In genomic region chr18:57437433-57437781, GRCh38 we compare ENCODE assay signal across 1 cellular context.
TF ChIP-seq lines count a peak whose summit lies in the region.

No MANE protein-coding gene starts in this region.

TF ChIP-seq in H1, 55 proteins besides CTCF, POLR2A, EP300 and RAD21:
- TF ChIP-seq TAF1 (IDR thresholded peaks at IDR 0.05; ENCODE audit: low read depth, low read length) (no peak), RNF2 (IDR thresholded peaks at IDR 0.05; ENCODE audit: borderline replicate concordance, low read depth, low read length, missing control alignments, poor library complexity, severe bottlenecking) (peak; percentile 8), POLR2AphosphoS5 (IDR thresholded peaks at IDR 0.05; ENCODE audit: low read depth, low read length) (no peak), CHD1 (IDR thresholded peaks at IDR 0.05; ENCODE audit: low read depth, low read length) (no peak), EZH2 (IDR thresholded peaks at IDR 0.05; ENCODE audit: low read depth, low read length, severe bottlenecking) (peak; percentile 4)
- TF ChIP-seq, protein P1, sequence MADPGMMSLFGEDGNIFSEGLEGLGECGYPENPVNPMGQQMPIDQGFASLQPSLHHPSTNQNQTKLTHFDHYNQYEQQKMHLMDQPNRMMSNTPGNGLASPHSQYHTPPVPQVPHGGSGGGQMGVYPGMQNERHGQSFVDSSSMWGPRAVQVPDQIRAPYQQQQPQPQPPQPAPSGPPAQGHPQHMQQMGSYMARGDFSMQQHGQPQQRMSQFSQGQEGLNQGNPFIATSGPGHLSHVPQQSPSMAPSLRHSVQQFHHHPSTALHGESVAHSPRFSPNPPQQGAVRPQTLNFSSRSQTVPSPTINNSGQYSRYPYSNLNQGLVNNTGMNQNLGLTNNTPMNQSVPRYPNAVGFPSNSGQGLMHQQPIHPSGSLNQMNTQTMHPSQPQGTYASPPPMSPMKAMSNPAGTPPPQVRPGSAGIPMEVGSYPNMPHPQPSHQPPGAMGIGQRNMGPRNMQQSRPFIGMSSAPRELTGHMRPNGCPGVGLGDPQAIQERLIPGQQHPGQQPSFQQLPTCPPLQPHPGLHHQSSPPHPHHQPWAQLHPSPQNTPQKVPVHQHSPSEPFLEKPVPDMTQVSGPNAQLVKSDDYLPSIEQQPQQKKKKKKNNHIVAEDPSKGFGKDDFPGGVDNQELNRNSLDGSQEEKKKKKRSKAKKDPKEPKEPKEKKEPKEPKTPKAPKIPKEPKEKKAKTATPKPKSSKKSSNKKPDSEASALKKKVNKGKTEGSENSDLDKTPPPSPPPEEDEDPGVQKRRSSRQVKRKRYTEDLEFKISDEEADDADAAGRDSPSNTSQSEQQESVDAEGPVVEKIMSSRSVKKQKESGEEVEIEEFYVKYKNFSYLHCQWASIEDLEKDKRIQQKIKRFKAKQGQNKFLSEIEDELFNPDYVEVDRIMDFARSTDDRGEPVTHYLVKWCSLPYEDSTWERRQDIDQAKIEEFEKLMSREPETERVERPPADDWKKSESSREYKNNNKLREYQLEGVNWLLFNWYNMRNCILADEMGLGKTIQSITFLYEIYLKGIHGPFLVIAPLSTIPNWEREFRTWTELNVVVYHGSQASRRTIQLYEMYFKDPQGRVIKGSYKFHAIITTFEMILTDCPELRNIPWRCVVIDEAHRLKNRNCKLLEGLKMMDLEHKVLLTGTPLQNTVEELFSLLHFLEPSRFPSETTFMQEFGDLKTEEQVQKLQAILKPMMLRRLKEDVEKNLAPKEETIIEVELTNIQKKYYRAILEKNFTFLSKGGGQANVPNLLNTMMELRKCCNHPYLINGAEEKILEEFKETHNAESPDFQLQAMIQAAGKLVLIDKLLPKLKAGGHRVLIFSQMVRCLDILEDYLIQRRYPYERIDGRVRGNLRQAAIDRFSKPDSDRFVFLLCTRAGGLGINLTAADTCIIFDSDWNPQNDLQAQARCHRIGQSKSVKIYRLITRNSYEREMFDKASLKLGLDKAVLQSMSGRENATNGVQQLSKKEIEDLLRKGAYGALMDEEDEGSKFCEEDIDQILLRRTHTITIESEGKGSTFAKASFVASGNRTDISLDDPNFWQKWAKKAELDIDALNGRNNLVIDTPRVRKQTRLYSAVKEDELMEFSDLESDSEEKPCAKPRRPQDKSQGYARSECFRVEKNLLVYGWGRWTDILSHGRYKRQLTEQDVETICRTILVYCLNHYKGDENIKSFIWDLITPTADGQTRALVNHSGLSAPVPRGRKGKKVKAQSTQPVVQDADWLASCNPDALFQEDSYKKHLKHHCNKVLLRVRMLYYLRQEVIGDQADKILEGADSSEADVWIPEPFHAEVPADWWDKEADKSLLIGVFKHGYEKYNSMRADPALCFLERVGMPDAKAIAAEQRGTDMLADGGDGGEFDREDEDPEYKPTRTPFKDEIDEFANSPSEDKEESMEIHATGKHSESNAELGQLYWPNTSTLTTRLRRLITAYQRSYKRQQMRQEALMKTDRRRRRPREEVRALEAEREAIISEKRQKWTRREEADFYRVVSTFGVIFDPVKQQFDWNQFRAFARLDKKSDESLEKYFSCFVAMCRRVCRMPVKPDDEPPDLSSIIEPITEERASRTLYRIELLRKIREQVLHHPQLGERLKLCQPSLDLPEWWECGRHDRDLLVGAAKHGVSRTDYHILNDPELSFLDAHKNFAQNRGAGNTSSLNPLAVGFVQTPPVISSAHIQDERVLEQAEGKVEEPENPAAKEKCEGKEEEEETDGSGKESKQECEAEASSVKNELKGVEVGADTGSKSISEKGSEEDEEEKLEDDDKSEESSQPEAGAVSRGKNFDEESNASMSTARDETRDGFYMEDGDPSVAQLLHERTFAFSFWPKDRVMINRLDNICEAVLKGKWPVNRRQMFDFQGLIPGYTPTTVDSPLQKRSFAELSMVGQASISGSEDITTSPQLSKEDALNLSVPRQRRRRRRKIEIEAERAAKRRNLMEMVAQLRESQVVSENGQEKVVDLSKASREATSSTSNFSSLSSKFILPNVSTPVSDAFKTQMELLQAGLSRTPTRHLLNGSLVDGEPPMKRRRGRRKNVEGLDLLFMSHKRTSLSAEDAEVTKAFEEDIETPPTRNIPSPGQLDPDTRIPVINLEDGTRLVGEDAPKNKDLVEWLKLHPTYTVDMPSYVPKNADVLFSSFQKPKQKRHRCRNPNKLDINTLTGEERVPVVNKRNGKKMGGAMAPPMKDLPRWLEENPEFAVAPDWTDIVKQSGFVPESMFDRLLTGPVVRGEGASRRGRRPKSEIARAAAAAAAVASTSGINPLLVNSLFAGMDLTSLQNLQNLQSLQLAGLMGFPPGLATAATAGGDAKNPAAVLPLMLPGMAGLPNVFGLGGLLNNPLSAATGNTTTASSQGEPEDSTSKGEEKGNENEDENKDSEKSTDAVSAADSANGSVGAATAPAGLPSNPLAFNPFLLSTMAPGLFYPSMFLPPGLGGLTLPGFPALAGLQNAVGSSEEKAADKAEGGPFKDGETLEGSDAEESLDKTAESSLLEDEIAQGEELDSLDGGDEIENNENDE (IDR thresholded peaks at IDR 0.05; ENCODE audit: insufficient replicate concordance, low read length), result no peak
